25 cellular contexts compared by ENCODE assay signal in the genomic region with DNA sequence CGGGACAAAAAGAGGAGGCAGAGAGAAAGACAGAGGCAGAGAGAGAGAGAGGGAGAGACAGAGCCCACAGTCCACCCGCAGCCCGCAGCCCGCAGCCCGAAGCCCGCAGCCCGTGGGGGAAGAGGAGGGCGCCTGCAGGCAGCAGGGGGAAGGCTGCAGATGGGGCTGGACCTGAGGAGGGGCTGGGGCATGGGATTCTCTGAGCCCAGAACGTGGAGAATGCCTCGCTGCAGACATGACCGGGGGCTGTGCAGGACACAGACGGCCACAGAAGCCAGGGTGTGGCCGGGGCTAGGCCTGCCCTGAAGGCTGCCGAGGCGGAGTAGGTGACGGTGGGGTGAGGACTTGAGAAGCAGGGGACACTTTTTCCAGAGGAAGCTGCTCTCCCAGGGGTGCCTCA. TPM values are rescaled to one million over a fixed set of nuclear protein-coding genes. Genes with fewer than 3 reads are reported as not detected.
DNase-seq lines count a peak whose midpoint lies in the region; ATAC-seq and TF ChIP-seq lines count a peak whose summit lies in the region.
"Had no signal": no experiment of that assay in that cellular context is flagged by ENCODE, and none has a peak within 500 bp of the region (broad histone marks: within the 10 kb centered on the region; RNA-seq: fewer than 3 reads in every experiment).

No MANE protein-coding gene starts in this region.

- peak overlapping the region; percentile 12 to 83 for H3K27ac Mint-ChIP-seq in natural killer cell treated with Interleukin-12 subunit alpha and Interleukin-12 subunit beta and Interleukin-15 and Interleukin-18, amount 100 ng/mL, for 72 hours
- H3K27ac Mint-ChIP-seq in natural killer cell (no peak overlapping the region), WTC11 (no peak overlapping the region), H9 (no peak overlapping the region; a peak in 1 of 7 replicates)
- H3K27ac Mint-ChIP-seq: stimulated activated naive CD8-positive, alpha-beta T cell treated with anti-CD3 and anti-CD28 coated beads, Interleukin-15, Interleukin-2, amounts not matched to agents 100 ng/mL and 50 ng/mL, for 24 hours had no signal

- H3K4ac ChIP-seq in neuronal stem cell (ENCODE audit: low read length): peak overlapping the region; percentile 40
- H3K4ac ChIP-seq in H9 (ENCODE audit: low read depth, low read length): no peak overlapping the region

- H3K4me1 ChIP-seq in neuronal stem cell (ENCODE audit: control insufficient read depth in 2 of 2, insufficient read depth in 1 of 2, low read depth in 1 of 2, low read length in 2 of 2) (peaks cover 0 to 7% of the 10 kb centered on the region in 2 donors), H9 (ENCODE audit: insufficient read depth, low read length) (no peaks in the 10 kb centered on the region), stomach (peaks cover 0 to 5% (median 0%) of the 10 kb centered on the region in 4 donors)
- H3K4me1 ChIP-seq: psoas muscle, vagina had no signal

- no peak for TF ChIP-seq POLR2A in stomach (IDR thresholded peaks at IDR 0.05)

- H3K27me3 Mint-ChIP-seq in natural killer cell treated with Interleukin-12 subunit alpha and Interleukin-12 subunit beta and Interleukin-15 and Interleukin-18, amount 100 ng/mL, for 72 hours: peaks cover 10 to 28% of the 10 kb centered on the region in 2 donors
- H3K27me3 Mint-ChIP-seq in natural killer cell (ENCODE audit: low read depth in 2 of 2) (peaks cover 17 to 22% of the 10 kb centered on the region in 2 donors), WTC11 (ENCODE audit: low read depth) (peaks cover 19% of the 10 kb centered on the region), H9 (ENCODE audit: low read depth) (peaks cover 51% of the 10 kb centered on the region)

- WGBS in neuronal stem cell (ENCODE audit: extremely low coverage in 2 of 2, insufficient read length in 2 of 2, insufficient replicate concordance in 1 of 2), 2 donors: no CpG with 5 or more reads among the region's 16 CpGs
- WGBS in H9 (ENCODE audit: extremely low coverage, insufficient read length, low lambda C conversion rate): no CpG with 5 or more reads among the region's 16 CpGs
- 71 to 82% (median 76%) methylated on average over 16 of the region's 16 CpGs for WGBS in stomach, 5 donors

- H3K4me2 ChIP-seq in neuronal stem cell (ENCODE audit: insufficient read depth, low read length, poor library complexity, severe bottlenecking): no peak overlapping the region
- no peak overlapping the region for H3K4me2 ChIP-seq in H9 (ENCODE audit: insufficient read depth, insufficient read length, low read length)
- H3K4me2 ChIP-seq: PC-9 had no signal

- H2BK120ac ChIP-seq in neuronal stem cell (ENCODE audit: low read depth, low read length): no peak overlapping the region
- H2BK120ac ChIP-seq in H9 (ENCODE audit: low read depth, low read length, poor library complexity, severe bottlenecking): no peak overlapping the region

- no peak overlapping the region for H3K56ac ChIP-seq in H9 (ENCODE audit: insufficient read length, low read depth, low read length)

- no peak for ATAC-seq in natural killer cell treated with Interleukin-12 subunit alpha and Interleukin-12 subunit beta and Interleukin-15 and Interleukin-18, amount 100 ng/mL, for 72 hours
- ATAC-seq in natural killer cell (no peak), WTC11 (peak; percentile 53)

- H2BK5ac ChIP-seq in neuronal stem cell (ENCODE audit: low read length): no peak overlapping the region
- no peak overlapping the region for H2BK5ac ChIP-seq in H9 (ENCODE audit: insufficient read length, low read length)

- no peaks in the 10 kb centered on the region for H4K20me1 ChIP-seq in H9 (ENCODE audit: control insufficient read depth, insufficient read depth, insufficient read length)

- no peaks in the 10 kb centered on the region for H3K36me3 ChIP-seq in neuronal stem cell (replicated peaks in 1 of 2; ENCODE audit: control insufficient read depth in 2 of 2, insufficient read depth in 2 of 2, low read length in 2 of 2)
- H3K36me3 ChIP-seq in stomach: no peaks in the 10 kb centered on the region
- H3K36me3 ChIP-seq: left ventricle myocardium inferior, vagina had no signal

- H4K5ac ChIP-seq in H9 (ENCODE audit: insufficient read length, low read depth, low read length): no peak overlapping the region

- no peaks in the 10 kb centered on the region for H3K36me3 Mint-ChIP-seq in natural killer cell treated with Interleukin-12 subunit alpha and Interleukin-12 subunit beta and Interleukin-15 and Interleukin-18, amount 100 ng/mL, for 72 hours
- H3K36me3 Mint-ChIP-seq in natural killer cell (no peaks in the 10 kb centered on the region), WTC11 (no peaks in the 10 kb centered on the region), H9 (ENCODE audit: insufficient read depth in 1 of 3, low read depth in 3 of 3) (no peaks in the 10 kb centered on the region)

- H3K9me3 ChIP-seq in neuronal stem cell (replicated peaks in 1 of 2; ENCODE audit: control insufficient read depth in 2 of 2, insufficient read depth in 1 of 2, low read depth in 1 of 2, low read length in 2 of 2) (no peaks in the 10 kb centered on the region), H9 (ENCODE audit: control insufficient read depth, low read depth, low read length) (no peaks in the 10 kb centered on the region), stomach (no peaks in the 10 kb centered on the region)
- H3K9me3 ChIP-seq: left ventricle myocardium inferior, psoas muscle, vagina had no signal

- peak overlapping the region; percentile 34 for H3K23ac ChIP-seq in neuronal stem cell (ENCODE audit: low read depth, low read length, poor library complexity)
- H3K23ac ChIP-seq in H9 (ENCODE audit: insufficient read length, low read depth, low read length): no peak overlapping the region

- CTCF ChIA-PET in WTC11 (lab: Charles Lee): no interaction called here

- H2AK5ac ChIP-seq in neuronal stem cell (ENCODE audit: low read depth, low read length) (peak overlapping the region; percentile 20), H9 (ENCODE audit: insufficient read length, low read length) (no peak overlapping the region)

- TF ChIP-seq EP300 in stomach (IDR thresholded peaks at IDR 0.05): no peak

- intact Hi-C loops in natural killer cell (cut with micrococcal nuclease): no loop called here
- intact Hi-C loops in stomach (cut with DNase I; ENCODE audit: low total_unique reads): no loop called here

- POLR2A ChIA-PET in WTC11 (lab: Charles Lee): no interaction called here

- H3K27me3 ChIP-seq in neuronal stem cell (ENCODE audit: control insufficient read depth in 3 of 3, insufficient read depth in 3 of 3, low read depth in 1 of 3, low read length in 3 of 3) (peaks cover 2 to 90% (median 8%) of the 10 kb centered on the region in 3 experiments), H9 (ENCODE audit: insufficient read depth, low read length) (no peaks in the 10 kb centered on the region; the same call in 1 of the 2 replicates), stomach (peaks cover 0 to 58% (median 0%) of the 10 kb centered on the region in 3 donors)
- H3K27me3 ChIP-seq: vagina had no signal

- TF ChIP-seq CTCF in natural killer cell (IDR thresholded peaks at IDR 0.05): no peak
- TF ChIP-seq CTCF in WTC11 (IDR thresholded peaks at IDR 0.05): no peak
- no peak for TF ChIP-seq CTCF in H9 (conservative IDR thresholded peaks at IDR 0.05)
- no peak for TF ChIP-seq CTCF in stomach (IDR thresholded peaks at IDR 0.05)

- H3K4me1 Mint-ChIP-seq in natural killer cell treated with Interleukin-12 subunit alpha and Interleukin-12 subunit beta and Interleukin-15 and Interleukin-18, amount 100 ng/mL, for 72 hours (ENCODE audit: low read depth in 2 of 2): peaks cover 5 to 20% of the 10 kb centered on the region in 2 donors
- H3K4me1 Mint-ChIP-seq in natural killer cell: peaks cover 0 to 9% of the 10 kb centered on the region in 2 donors
- H3K4me1 Mint-ChIP-seq in WTC11: peaks cover 12% of the 10 kb centered on the region
- H3K4me1 Mint-ChIP-seq in H9: peaks cover 14 to 43% of the 10 kb centered on the region in 2 experiments

- H3K14ac ChIP-seq in neuronal stem cell (ENCODE audit: low read length): no peak overlapping the region
- H3K14ac ChIP-seq in H9 (ENCODE audit: insufficient read depth, low read length): no peak overlapping the region

- no peak overlapping the region for H3K27ac ChIP-seq in neuronal stem cell (replicated peaks; ENCODE audit: low read length)
- no peak overlapping the region for H3K27ac ChIP-seq in H9 (ENCODE audit: insufficient read length, low read depth, low read length)
- H3K27ac ChIP-seq in stomach: no peak overlapping the region
- H3K27ac ChIP-seq: left ventricle myocardium inferior, PC-9, psoas muscle, vagina, VCaP had no signal

- H2AFZ ChIP-seq in neuronal stem cell (ENCODE audit: low read length) (no peak overlapping the region), H9 (ENCODE audit: low read length) (no peak overlapping the region)
- H2AFZ ChIP-seq: PC-9 had no signal

- no peaks in the 10 kb centered on the region for H3K79me2 ChIP-seq in H9 (ENCODE audit: insufficient read depth, low read length)

- H4K91ac ChIP-seq in neuronal stem cell (ENCODE audit: low read depth, low read length, poor library complexity) (no peak overlapping the region), H9 (ENCODE audit: insufficient read length, low read depth, low read length) (no peak overlapping the region)

- H3K18ac ChIP-seq in neuronal stem cell (ENCODE audit: low read length) (peak overlapping the region; percentile 49), H9 (ENCODE audit: insufficient read length, low read depth, low read length) (no peak overlapping the region)

- H3K79me1 ChIP-seq in neuronal stem cell (ENCODE audit: low read depth, low read length) (no peaks in the 10 kb centered on the region), H9 (ENCODE audit: insufficient read depth, low read depth, low read length, poor library complexity, severe bottlenecking) (no peaks in the 10 kb centered on the region)

- H2BK12ac ChIP-seq in neuronal stem cell (ENCODE audit: low read length) (no peak overlapping the region), H9 (ENCODE audit: insufficient read length, low read depth, low read length) (no peak overlapping the region)

- H3K9ac ChIP-seq in neuronal stem cell (ENCODE audit: low read depth, low read length, poor library complexity): peak overlapping the region; percentile 51
- no peak overlapping the region for H3K9ac ChIP-seq in H9 (ENCODE audit: extremely low read depth, insufficient read length, low read length)

- no peaks in the 10 kb centered on the region for H3K9me3 Mint-ChIP-seq in natural killer cell treated with Interleukin-12 subunit alpha and Interleukin-12 subunit beta and Interleukin-15 and Interleukin-18, amount 100 ng/mL, for 72 hours
- no peaks in the 10 kb centered on the region for H3K9me3 Mint-ChIP-seq in natural killer cell
- no peaks in the 10 kb centered on the region for H3K9me3 Mint-ChIP-seq in WTC11
- no peaks in the 10 kb centered on the region; a peak in 1 of 5 replicates for H3K9me3 Mint-ChIP-seq in H9
- H3K9me3 Mint-ChIP-seq: activated T-cell treated with anti-CD3 and anti-CD28 coated beads, Interleukin-2, amount 50 U/mL, for 4 hours; stimulated activated naive CD8-positive, alpha-beta T cell treated with anti-CD3 and anti-CD28 coated beads, Interleukin-15, Interleukin-2, amounts not matched to agents 100 ng/mL and 50 ng/mL, for 24 hours had no signal

- H3T11ph ChIP-seq in H9 (ENCODE audit: low read length): no peak overlapping the region

- H3K4me3 ChIP-seq in neuronal stem cell (ENCODE audit: low read length in 2 of 2) (no peak overlapping the region), stomach (no peak overlapping the region)
- H3K4me3 ChIP-seq: left ventricle myocardium inferior, PC-9, psoas muscle, vagina had no signal

- H2BK20ac ChIP-seq in H9 (ENCODE audit: low read depth, low read length, poor library complexity, severe bottlenecking): no peak overlapping the region

- H3K4me3 Mint-ChIP-seq in natural killer cell treated with Interleukin-12 subunit alpha and Interleukin-12 subunit beta and Interleukin-15 and Interleukin-18, amount 100 ng/mL, for 72 hours: no peak overlapping the region
- no peak overlapping the region for H3K4me3 Mint-ChIP-seq in natural killer cell
- no peak overlapping the region for H3K4me3 Mint-ChIP-seq in WTC11
- H3K4me3 Mint-ChIP-seq in H9: no peak overlapping the region
- H3K4me3 Mint-ChIP-seq: activated T-cell treated with anti-CD3 and anti-CD28 coated beads, Interleukin-2, amount 50 U/mL, for 4 hours; stimulated activated naive CD8-positive, alpha-beta T cell treated with anti-CD3 and anti-CD28 coated beads, Interleukin-15, Interleukin-2, amounts not matched to agents 100 ng/mL and 50 ng/mL, for 24 hours had no signal

- H2BK15ac ChIP-seq in neuronal stem cell (ENCODE audit: low read length) (peak overlapping the region; percentile 69), H9 (ENCODE audit: low read depth, low read length) (no peak overlapping the region)

- H4K8ac ChIP-seq in neuronal stem cell (ENCODE audit: low read depth, low read length): no peak overlapping the region
- no peak overlapping the region for H4K8ac ChIP-seq in H9 (replicated peaks; ENCODE audit: insufficient read length, low read depth, low read length)

- no peak for DNase-seq in natural killer cell treated with Interleukin-12 subunit alpha and Interleukin-12 subunit beta and Interleukin-15 and Interleukin-18, amount 100 ng/mL, for 72 hours (ENCODE audit: low spot score)
- DNase-seq in natural killer cell (no peak), WTC11 (ENCODE audit: low spot score) (no peak), neuronal stem cell (ENCODE audit: low spot score) (no peak), H9 (no peak), stomach (no peak)
- DNase-seq in activated effector memory CD4-positive, alpha-beta T cell treated with anti-CD3 and anti-CD28 coated beads, Interleukin-2, amount 50 U/mL, for 16 hours: no peak
- DNase-seq: activated CD4-positive, alpha-beta T cell treated with anti-CD3 and anti-CD28 coated beads, Interleukin-2, amount 50 U/mL, for 1 hour; activated T-cell treated with anti-CD3 and anti-CD28 coated beads, Interleukin-2, amount 50 U/mL, for 4 hours; central memory CD4-positive, alpha-beta T cell; DMS153; IMR-90; left ventricle myocardium inferior; mesenchymal stem cell; MV-4-11; NCI-H1436 treated with DMSO at 0.1 percent for 48 hours; NCI-H2081 treated with DMSO at 0.1 percent for 48 hours; NCI-H226; PC-9; psoas muscle; SHP77; T-helper 9 cell had no signal

- no peaks in the 10 kb centered on the region for H3K23me2 ChIP-seq in H9 (ENCODE audit: insufficient read length, low read depth, low read length, poor library complexity, severe bottlenecking)

RNA-seq across cellular contexts. Expression of a gene that starts 6.5 kb away (rescaled TPM):
- 10 to 100 TPM; 42.9 to 88.3 TPM for total RNA-seq in natural killer cell treated with Interleukin-12 subunit alpha and Interleukin-12 subunit beta and Interleukin-15 and Interleukin-18, amount 100 ng/mL, for 72 hours
- 1 to 10 TPM in 2 of 3 donors, under 1 TPM in 1; 0.59 to 1.4 (median 1.1) TPM for total RNA-seq in natural killer cell
- total RNA-seq in WTC11 (2021): 15.2 to 19.9 TPM (median 18.5 TPM) in 3 replicates
- 3.5 TPM for polyA plus RNA-seq in neuronal stem cell (2013, experiment 1 of 2)
- polyA plus RNA-seq in neuronal stem cell (2013, experiment 2 of 2): 3.9 TPM
- 8.4 and 9.4 TPM in 2 replicates for total RNA-seq in H9 (2021)
- 10 to 100 TPM in 3 of 5 donors, 1 to 10 TPM in 1, under 1 TPM in 1; 0.58 to 44.3 (median 20.7) TPM for total RNA-seq in stomach
- 10 to 100 TPM in 1 of 3 donors, 1 to 10 TPM in 2; 4.4 to 14.7 (median 9.0) TPM for polyA plus RNA-seq in stomach

Comparison
In these comparisons a context has a peak if more than half of its experiments do, and no peak if none do; other contexts are left out.
1. H3K27ac Mint-ChIP-seq: peak in natural killer cell treated with Interleukin-12 subunit alpha and Interleukin-12 subunit beta and Interleukin-15 and Interleukin-18, amount 100 ng/mL, for 72 hours (2 of 2); none in natural killer cell (0 of 2), WTC11 (single experiment) and H9 (0 of 3).